In the genomic region with DNA sequence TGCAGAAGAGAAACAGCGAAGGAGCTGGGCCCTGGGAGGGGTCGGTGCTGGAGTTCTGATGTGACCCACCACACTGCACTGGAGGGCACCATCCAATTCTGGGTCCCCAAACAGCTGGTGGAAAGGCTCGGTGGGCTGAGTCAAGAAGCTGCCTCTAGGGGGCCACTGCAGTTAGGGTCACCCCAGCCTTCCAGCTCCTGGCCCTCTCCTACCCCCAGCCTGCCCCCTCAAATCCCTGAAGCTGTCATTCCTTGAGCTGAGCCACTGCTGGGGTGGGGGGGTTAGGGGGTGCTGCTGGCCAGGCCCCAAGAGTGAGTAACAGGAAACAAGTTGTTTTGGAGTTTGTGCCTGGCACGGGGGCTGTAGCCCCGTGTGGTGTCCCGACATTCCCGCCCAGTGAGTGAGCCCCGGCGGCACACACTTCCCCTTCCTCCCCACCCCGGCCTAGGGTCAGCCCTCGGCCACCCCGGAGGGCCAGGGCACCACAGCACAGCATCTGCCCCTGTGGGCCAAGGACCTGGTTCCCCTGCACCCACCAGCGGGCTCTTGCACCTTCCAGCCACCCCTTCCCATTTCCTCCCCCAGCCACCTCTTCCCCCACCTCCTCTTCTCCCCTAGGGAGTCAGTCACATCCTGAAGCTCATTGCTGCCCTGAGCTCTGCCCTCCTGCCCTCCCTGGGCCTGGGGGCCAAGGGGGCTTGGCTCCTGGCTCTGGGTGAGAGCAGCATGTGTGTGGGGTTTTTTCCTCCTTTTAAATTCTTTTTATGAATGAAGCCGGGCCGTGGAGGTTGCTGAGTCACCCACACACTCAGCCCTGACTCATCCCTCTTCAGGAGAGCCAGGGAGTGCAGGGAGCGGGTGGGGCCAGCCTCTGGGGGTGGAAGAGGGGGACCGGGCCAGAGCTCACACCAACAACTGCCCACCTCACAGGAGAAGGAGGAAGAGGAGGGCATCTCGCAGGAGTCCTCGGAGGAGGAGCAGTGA, we compare ENCODE assay signal across 1 cellular context.
TF ChIP-seq lines count a peak whose summit lies in the region.

No MANE protein-coding gene starts in this region.

TF ChIP-seq in K562, 482 proteins besides CTCF, POLR2A, EP300 and RAD21 (continued from another document and continues in another):
- TF ChIP-seq NR2C1 (IDR thresholded peaks at IDR 0.05) (no peak), NR2C1 (tag; IDR thresholded peaks at IDR 0.05) (no peak), CREB1 (IDR thresholded peaks at IDR 0.05) (no peak), CREB1 (CRISPR knock-in tag; IDR thresholded peaks at IDR 0.05) (no peak), MAZ (CRISPR knock-in tag; conservative IDR thresholded peaks at IDR 0.05 in 1 of 2, IDR thresholded peaks at IDR 0.05 in 1 of 2) (peak; percentile 51 to 55; a peak in 2 of 4 replicates), GATA2 (CRISPR knock-in tag; IDR thresholded peaks at IDR 0.05) (no peak), GATAD2A (IDR thresholded peaks at IDR 0.05) (peak; percentile 71; the same call in 1 of the 2 replicates), NFE2L1 (tag; IDR thresholded peaks at IDR 0.05; ENCODE audit: borderline replicate concordance, low read depth) (peak; percentile 90), DPF2 (IDR thresholded peaks at IDR 0.05) (peak; percentile 97), THRAP3 (IDR thresholded peaks at IDR 0.05; ENCODE audit: borderline replicate concordance) (no peak), ZBED1 (IDR thresholded peaks at IDR 0.05) (no peak), ZFP1 (CRISPR knock-in tag; IDR thresholded peaks at IDR 0.05) (no peak), BDP1 (IDR thresholded peaks at IDR 0.05; ENCODE audit: insufficient read depth, insufficient read length) (no peak), BRCA1 (IDR thresholded peaks at IDR 0.05) (no peak), BRCA1 (CRISPR knock-in tag; IDR thresholded peaks at IDR 0.05) (no peak), KLF1 (tag; IDR thresholded peaks at IDR 0.05) (no peak), PRMT5 (CRISPR knock-in tag; IDR thresholded peaks at IDR 0.05) (no peak), ZNF311 (CRISPR knock-in tag; IDR thresholded peaks at IDR 0.05) (no peak)
- TF ChIP-seq, protein P1, sequence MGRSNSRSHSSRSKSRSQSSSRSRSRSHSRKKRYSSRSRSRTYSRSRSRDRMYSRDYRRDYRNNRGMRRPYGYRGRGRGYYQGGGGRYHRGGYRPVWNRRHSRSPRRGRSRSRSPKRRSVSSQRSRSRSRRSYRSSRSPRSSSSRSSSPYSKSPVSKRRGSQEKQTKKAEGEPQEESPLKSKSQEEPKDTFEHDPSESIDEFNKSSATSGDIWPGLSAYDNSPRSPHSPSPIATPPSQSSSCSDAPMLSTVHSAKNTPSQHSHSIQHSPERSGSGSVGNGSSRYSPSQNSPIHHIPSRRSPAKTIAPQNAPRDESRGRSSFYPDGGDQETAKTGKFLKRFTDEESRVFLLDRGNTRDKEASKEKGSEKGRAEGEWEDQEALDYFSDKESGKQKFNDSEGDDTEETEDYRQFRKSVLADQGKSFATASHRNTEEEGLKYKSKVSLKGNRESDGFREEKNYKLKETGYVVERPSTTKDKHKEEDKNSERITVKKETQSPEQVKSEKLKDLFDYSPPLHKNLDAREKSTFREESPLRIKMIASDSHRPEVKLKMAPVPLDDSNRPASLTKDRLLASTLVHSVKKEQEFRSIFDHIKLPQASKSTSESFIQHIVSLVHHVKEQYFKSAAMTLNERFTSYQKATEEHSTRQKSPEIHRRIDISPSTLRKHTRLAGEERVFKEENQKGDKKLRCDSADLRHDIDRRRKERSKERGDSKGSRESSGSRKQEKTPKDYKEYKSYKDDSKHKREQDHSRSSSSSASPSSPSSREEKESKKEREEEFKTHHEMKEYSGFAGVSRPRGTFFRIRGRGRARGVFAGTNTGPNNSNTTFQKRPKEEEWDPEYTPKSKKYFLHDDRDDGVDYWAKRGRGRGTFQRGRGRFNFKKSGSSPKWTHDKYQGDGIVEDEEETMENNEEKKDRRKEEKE (IDR thresholded peaks at IDR 0.05; ENCODE audit: borderline replicate concordance in 1 of 2, control insufficient read depth in 1 of 2, low read depth in 2 of 2, low read length in 1 of 2): no peak
- TF ChIP-seq, protein P2, sequence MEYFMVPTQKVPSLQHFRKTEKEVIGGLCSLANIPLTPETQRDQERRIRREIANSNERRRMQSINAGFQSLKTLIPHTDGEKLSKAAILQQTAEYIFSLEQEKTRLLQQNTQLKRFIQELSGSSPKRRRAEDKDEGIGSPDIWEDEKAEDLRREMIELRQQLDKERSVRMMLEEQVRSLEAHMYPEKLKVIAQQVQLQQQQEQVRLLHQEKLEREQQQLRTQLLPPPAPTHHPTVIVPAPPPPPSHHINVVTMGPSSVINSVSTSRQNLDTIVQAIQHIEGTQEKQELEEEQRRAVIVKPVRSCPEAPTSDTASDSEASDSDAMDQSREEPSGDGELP (CRISPR knock-in tag; IDR thresholded peaks at IDR 0.05; ENCODE audit: borderline replicate concordance): peak; percentile 90
- TF ChIP-seq, protein P3, sequence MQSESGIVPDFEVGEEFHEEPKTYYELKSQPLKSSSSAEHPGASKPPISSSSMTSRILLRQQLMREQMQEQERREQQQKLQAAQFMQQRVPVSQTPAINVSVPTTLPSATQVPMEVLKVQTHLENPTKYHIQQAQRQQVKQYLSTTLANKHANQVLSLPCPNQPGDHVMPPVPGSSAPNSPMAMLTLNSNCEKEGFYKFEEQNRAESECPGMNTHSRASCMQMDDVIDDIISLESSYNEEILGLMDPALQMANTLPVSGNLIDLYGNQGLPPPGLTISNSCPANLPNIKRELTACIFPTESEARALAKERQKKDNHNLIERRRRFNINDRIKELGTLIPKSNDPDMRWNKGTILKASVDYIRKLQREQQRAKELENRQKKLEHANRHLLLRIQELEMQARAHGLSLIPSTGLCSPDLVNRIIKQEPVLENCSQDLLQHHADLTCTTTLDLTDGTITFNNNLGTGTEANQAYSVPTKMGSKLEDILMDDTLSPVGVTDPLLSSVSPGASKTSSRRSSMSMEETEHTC (IDR thresholded peaks at IDR 0.05): no peak
- TF ChIP-seq, protein P4, sequence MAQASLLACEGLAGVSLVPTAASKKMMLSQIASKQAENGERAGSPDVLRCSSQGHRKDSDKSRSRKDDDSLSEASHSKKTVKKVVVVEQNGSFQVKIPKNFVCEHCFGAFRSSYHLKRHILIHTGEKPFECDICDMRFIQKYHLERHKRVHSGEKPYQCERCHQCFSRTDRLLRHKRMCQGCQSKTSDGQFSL (CRISPR knock-in tag; IDR thresholded peaks at IDR 0.05): peak; percentile 75
- TF ChIP-seq, protein P4 (tag; IDR thresholded peaks at IDR 0.05): peak in 1 of 2 experiments; percentile 50; a peak in 1 of 4 replicates
- TF ChIP-seq, protein P5, sequence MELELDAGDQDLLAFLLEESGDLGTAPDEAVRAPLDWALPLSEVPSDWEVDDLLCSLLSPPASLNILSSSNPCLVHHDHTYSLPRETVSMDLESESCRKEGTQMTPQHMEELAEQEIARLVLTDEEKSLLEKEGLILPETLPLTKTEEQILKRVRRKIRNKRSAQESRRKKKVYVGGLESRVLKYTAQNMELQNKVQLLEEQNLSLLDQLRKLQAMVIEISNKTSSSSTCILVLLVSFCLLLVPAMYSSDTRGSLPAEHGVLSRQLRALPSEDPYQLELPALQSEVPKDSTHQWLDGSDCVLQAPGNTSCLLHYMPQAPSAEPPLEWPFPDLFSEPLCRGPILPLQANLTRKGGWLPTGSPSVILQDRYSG (tag; conservative IDR thresholded peaks at IDR 0.05; ENCODE audit: low read depth): no peak
- TF ChIP-seq, protein P6, sequence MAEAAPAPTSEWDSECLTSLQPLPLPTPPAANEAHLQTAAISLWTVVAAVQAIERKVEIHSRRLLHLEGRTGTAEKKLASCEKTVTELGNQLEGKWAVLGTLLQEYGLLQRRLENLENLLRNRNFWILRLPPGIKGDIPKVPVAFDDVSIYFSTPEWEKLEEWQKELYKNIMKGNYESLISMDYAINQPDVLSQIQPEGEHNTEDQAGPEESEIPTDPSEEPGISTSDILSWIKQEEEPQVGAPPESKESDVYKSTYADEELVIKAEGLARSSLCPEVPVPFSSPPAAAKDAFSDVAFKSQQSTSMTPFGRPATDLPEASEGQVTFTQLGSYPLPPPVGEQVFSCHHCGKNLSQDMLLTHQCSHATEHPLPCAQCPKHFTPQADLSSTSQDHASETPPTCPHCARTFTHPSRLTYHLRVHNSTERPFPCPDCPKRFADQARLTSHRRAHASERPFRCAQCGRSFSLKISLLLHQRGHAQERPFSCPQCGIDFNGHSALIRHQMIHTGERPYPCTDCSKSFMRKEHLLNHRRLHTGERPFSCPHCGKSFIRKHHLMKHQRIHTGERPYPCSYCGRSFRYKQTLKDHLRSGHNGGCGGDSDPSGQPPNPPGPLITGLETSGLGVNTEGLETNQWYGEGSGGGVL (CRISPR knock-in tag; IDR thresholded peaks at IDR 0.05): no peak
- TF ChIP-seq, protein P7, sequence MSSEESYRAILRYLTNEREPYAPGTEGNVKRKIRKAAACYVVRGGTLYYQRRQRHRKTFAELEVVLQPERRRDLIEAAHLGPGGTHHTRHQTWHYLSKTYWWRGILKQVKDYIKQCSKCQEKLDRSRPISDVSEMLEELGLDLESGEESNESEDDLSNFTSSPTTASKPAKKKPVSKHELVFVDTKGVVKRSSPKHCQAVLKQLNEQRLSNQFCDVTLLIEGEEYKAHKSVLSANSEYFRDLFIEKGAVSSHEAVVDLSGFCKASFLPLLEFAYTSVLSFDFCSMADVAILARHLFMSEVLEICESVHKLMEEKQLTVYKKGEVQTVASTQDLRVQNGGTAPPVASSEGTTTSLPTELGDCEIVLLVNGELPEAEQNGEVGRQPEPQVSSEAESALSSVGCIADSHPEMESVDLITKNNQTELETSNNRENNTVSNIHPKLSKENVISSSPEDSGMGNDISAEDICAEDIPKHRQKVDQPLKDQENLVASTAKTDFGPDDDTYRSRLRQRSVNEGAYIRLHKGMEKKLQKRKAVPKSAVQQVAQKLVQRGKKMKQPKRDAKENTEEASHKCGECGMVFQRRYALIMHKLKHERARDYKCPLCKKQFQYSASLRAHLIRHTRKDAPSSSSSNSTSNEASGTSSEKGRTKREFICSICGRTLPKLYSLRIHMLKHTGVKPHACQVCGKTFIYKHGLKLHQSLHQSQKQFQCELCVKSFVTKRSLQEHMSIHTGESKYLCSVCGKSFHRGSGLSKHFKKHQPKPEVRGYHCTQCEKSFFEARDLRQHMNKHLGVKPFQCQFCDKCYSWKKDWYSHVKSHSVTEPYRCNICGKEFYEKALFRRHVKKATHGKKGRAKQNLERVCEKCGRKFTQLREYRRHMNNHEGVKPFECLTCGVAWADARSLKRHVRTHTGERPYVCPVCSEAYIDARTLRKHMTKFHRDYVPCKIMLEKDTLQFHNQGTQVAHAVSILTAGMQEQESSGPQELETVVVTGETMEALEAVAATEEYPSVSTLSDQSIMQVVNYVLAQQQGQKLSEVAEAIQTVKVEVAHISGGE (CRISPR knock-in tag; IDR thresholded peaks at IDR 0.05): no peak
- TF ChIP-seq, protein P8, sequence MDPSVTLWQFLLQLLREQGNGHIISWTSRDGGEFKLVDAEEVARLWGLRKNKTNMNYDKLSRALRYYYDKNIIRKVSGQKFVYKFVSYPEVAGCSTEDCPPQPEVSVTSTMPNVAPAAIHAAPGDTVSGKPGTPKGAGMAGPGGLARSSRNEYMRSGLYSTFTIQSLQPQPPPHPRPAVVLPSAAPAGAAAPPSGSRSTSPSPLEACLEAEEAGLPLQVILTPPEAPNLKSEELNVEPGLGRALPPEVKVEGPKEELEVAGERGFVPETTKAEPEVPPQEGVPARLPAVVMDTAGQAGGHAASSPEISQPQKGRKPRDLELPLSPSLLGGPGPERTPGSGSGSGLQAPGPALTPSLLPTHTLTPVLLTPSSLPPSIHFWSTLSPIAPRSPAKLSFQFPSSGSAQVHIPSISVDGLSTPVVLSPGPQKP (CRISPR knock-in tag; IDR thresholded peaks at IDR 0.05): no peak
- TF ChIP-seq, protein P9, sequence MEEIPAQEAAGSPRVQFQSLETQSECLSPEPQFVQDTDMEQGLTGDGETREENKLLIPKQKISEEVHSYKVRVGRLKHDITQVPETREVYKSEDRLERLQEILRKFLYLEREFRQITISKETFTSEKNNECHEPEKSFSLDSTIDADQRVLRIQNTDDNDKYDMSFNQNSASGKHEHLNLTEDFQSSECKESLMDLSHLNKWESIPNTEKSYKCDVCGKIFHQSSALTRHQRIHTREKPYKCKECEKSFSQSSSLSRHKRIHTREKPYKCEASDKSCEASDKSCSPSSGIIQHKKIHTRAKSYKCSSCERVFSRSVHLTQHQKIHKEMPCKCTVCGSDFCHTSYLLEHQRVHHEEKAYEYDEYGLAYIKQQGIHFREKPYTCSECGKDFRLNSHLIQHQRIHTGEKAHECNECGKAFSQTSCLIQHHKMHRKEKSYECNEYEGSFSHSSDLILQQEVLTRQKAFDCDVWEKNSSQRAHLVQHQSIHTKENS (CRISPR knock-in tag; IDR thresholded peaks at IDR 0.05): no peak
- TF ChIP-seq, protein P10, sequence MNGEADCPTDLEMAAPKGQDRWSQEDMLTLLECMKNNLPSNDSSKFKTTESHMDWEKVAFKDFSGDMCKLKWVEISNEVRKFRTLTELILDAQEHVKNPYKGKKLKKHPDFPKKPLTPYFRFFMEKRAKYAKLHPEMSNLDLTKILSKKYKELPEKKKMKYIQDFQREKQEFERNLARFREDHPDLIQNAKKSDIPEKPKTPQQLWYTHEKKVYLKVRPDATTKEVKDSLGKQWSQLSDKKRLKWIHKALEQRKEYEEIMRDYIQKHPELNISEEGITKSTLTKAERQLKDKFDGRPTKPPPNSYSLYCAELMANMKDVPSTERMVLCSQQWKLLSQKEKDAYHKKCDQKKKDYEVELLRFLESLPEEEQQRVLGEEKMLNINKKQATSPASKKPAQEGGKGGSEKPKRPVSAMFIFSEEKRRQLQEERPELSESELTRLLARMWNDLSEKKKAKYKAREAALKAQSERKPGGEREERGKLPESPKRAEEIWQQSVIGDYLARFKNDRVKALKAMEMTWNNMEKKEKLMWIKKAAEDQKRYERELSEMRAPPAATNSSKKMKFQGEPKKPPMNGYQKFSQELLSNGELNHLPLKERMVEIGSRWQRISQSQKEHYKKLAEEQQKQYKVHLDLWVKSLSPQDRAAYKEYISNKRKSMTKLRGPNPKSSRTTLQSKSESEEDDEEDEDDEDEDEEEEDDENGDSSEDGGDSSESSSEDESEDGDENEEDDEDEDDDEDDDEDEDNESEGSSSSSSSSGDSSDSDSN (IDR thresholded peaks at IDR 0.05; ENCODE audit: borderline replicate concordance in 1 of 2, low read depth in 2 of 2, low read length in 2 of 2): no peak
- TF ChIP-seq, protein P11, sequence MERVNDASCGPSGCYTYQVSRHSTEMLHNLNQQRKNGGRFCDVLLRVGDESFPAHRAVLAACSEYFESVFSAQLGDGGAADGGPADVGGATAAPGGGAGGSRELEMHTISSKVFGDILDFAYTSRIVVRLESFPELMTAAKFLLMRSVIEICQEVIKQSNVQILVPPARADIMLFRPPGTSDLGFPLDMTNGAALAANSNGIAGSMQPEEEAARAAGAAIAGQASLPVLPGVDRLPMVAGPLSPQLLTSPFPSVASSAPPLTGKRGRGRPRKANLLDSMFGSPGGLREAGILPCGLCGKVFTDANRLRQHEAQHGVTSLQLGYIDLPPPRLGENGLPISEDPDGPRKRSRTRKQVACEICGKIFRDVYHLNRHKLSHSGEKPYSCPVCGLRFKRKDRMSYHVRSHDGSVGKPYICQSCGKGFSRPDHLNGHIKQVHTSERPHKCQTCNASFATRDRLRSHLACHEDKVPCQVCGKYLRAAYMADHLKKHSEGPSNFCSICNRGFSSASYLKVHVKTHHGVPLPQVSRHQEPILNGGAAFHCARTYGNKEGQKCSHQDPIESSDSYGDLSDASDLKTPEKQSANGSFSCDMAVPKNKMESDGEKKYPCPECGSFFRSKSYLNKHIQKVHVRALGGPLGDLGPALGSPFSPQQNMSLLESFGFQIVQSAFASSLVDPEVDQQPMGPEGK (CRISPR knock-in tag; IDR thresholded peaks at IDR 0.05; ENCODE audit: borderline replicate concordance): no peak
